8 cellular contexts compared by ENCODE assay signal in genomic region chr7:155298834-155299538, GRCh38. TPM values are rescaled to one million over a fixed set of nuclear protein-coding genes. Genes with fewer than 3 reads are reported as not detected.
DNase-seq lines count a peak whose midpoint lies in the region; ATAC-seq and TF ChIP-seq lines count a peak whose summit lies in the region.

No MANE protein-coding gene starts in this region.

- TF ChIP-seq RAD21 in SK-N-SH (IDR thresholded peaks at IDR 0.05; ENCODE audit: low read length) = no peak

- H3K79me2 ChIP-seq in SK-N-SH (ENCODE audit: insufficient read depth) = peaks cover 14% of the 10 kb centered on the region

- H3K9me3 Mint-ChIP-seq in activated naive CD4-positive, alpha-beta T cell treated with anti-CD3 and anti-CD28 coated beads, Interleukin-2, amount 50 U/mL, for 72 hours = no peaks in the 10 kb centered on the region

- no peak for TF ChIP-seq EP300 in SK-N-SH (IDR thresholded peaks at IDR 0.05; ENCODE audit: borderline replicate concordance in 1 of 2, low read depth in 1 of 2, low read length in 1 of 2)

- H3K4me2 ChIP-seq in SK-N-SH = peak overlapping the region; percentile 98

- no peaks in the 10 kb centered on the region for H3K27me3 ChIP-seq in SK-N-SH (ENCODE audit: insufficient read depth)

- peaks cover 12 to 36% of the 10 kb centered on the region in 2 experiments for H3K4me1 ChIP-seq in SK-N-SH (ENCODE audit: control insufficient read depth in 1 of 2, insufficient read depth in 2 of 2, low read depth in 1 of 2, low read length in 1 of 2)

- H3K4me3 ChIP-seq in GM08714 (ENCODE audit: low read length) = peak overlapping the region; percentile 92
- H3K4me3 ChIP-seq in SK-N-SH (ENCODE audit: low read depth in 2 of 2, low read length in 1 of 2) = peak overlapping the region; percentile 79 to 99

- peak; percentile 64 for ATAC-seq in HG02588 (IDR thresholded peaks at IDR 0.05; ENCODE audit: unreplicated experiment)
- ATAC-seq in activated naive CD4-positive, alpha-beta T cell treated with anti-CD3 and anti-CD28 coated beads, Interleukin-2, amount 50 U/mL, for 72 hours = peak; percentile 75 to 81

- peak overlapping the region; percentile 73; the same call in 1 of the 2 replicates for H3K9ac ChIP-seq in SK-N-SH

- H3K27ac ChIP-seq in SK-N-SH (ENCODE audit: low read depth in 2 of 2, low read length in 1 of 2) (peak overlapping the region; percentile 34 to 89), temporal lobe (ENCODE audit: low read depth, low read length) (peak overlapping the region; percentile 92)

- peak overlapping the region; percentile 32 for H2AFZ ChIP-seq in SK-N-SH (ENCODE audit: low read depth)

- H3F3A ChIP-seq in SK-N-SH (replicated peaks; ENCODE audit: insufficient read depth) = peaks cover 8% of the 10 kb centered on the region

- no peak for TF ChIP-seq CTCF in SK-N-SH (IDR thresholded peaks at IDR 0.05)

- CTCF ChIA-PET in SK-N-SH (lab: Yijun Ruan, JAX) = interaction anchor here (0.9 to 4.7 kb wide), 8 partner anchors 14 to 109 kb away, joined by 3 to 38 read pairs (median 4); no protein-coding TSS in a partner anchor

- H3K36me3 Mint-ChIP-seq in activated naive CD4-positive, alpha-beta T cell treated with anti-CD3 and anti-CD28 coated beads, Interleukin-2, amount 50 U/mL, for 72 hours = peaks cover 25 to 41% of the 10 kb centered on the region in 2 donors

- DNase-seq in NCI-H1092 (lab: John Stamatoyannopoulos, UW) (peak; percentile 89), SK-N-SH (peak; percentile 97), glomerular visceral epithelial cell (ENCODE audit: extremely low spot score) (peak; percentile 92), occipital lobe (lab: John Stamatoyannopoulos, UW) (peak; percentile 98)
- DNase-seq in activated naive CD4-positive, alpha-beta T cell treated with anti-CD3 and anti-CD28 coated beads, Interleukin-2, amount 50 U/mL, for 72 hours (ENCODE audit: low spot score in 2 of 2) = peak; percentile 93 to 98

- WGBS in SK-N-SH (ENCODE audit: low lambda C conversion rate) = 3% methylated on average over 25 of the region's 27 CpGs

- H3K27ac Mint-ChIP-seq in activated naive CD4-positive, alpha-beta T cell treated with anti-CD3 and anti-CD28 coated beads, Interleukin-2, amount 50 U/mL, for 72 hours = peak overlapping the region; percentile 96 to 99

- no peaks in the 10 kb centered on the region for H3K9me2 ChIP-seq in SK-N-SH

- H4K20me1 ChIP-seq in SK-N-SH (ENCODE audit: insufficient read depth) = peaks cover 13% of the 10 kb centered on the region; the same call in 1 of the 2 replicates

- H3K9me3 ChIP-seq in SK-N-SH = no peaks in the 10 kb centered on the region

- peaks cover 4 to 30% of the 10 kb centered on the region in 2 experiments for H3K36me3 ChIP-seq in SK-N-SH (replicated peaks in 1 of 2; ENCODE audit: control insufficient read depth in 1 of 2, insufficient read depth in 2 of 2, low read length in 1 of 2)

- POLR2A ChIA-PET in SK-N-SH (lab: Yijun Ruan, JAX) = no interaction called here

TF ChIP-seq in SK-N-SH, 30 proteins besides CTCF, POLR2A, EP300 and RAD21 (continues in another document):
- TF ChIP-seq JUND (IDR thresholded peaks at IDR 0.05) = no peak
- no peak for TF ChIP-seq FOXM1 (IDR thresholded peaks at IDR 0.05; ENCODE audit: low read depth)
- TF ChIP-seq RFX5 (IDR thresholded peaks at IDR 0.05; ENCODE audit: low read length) = peak; percentile 93
- TF ChIP-seq, protein P1, sequence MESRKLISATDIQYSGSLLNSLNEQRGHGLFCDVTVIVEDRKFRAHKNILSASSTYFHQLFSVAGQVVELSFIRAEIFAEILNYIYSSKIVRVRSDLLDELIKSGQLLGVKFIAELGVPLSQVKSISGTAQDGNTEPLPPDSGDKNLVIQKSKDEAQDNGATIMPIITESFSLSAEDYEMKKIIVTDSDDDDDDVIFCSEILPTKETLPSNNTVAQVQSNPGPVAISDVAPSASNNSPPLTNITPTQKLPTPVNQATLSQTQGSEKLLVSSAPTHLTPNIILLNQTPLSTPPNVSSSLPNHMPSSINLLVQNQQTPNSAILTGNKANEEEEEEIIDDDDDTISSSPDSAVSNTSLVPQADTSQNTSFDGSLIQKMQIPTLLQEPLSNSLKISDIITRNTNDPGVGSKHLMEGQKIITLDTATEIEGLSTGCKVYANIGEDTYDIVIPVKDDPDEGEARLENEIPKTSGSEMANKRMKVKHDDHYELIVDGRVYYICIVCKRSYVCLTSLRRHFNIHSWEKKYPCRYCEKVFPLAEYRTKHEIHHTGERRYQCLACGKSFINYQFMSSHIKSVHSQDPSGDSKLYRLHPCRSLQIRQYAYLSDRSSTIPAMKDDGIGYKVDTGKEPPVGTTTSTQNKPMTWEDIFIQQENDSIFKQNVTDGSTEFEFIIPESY (IDR thresholded peaks at IDR 0.05; ENCODE audit: borderline replicate concordance, low read depth) = no peak
- TF ChIP-seq RXRA (IDR thresholded peaks at IDR 0.05; ENCODE audit: borderline replicate concordance, low read depth) = no peak
- peak; percentile 37 for TF ChIP-seq CHD2 (IDR thresholded peaks at IDR 0.05; ENCODE audit: low read length, partially characterized antibody)
- TF ChIP-seq FOSL2 (IDR thresholded peaks at IDR 0.05; ENCODE audit: borderline replicate concordance, low read depth) = no peak
- TF ChIP-seq EZH2phosphoT487 (IDR thresholded peaks at IDR 0.05; ENCODE audit: borderline replicate concordance, low read depth) = no peak
- TF ChIP-seq TCF12 (IDR thresholded peaks at IDR 0.05) = 0 out of 2 replicates have a peak, but pooled peaks have one; percentile 20
- TF ChIP-seq POLR2AphosphoS5 (IDR thresholded peaks at IDR 0.05; ENCODE audit: low read depth, low read length) = no peak
- TF ChIP-seq SMC3 (IDR thresholded peaks at IDR 0.05; ENCODE audit: low read depth, low read length) = no peak
- TF ChIP-seq GABPA (IDR thresholded peaks at IDR 0.05; ENCODE audit: low read depth) = no peak
- TF ChIP-seq, protein P2, sequence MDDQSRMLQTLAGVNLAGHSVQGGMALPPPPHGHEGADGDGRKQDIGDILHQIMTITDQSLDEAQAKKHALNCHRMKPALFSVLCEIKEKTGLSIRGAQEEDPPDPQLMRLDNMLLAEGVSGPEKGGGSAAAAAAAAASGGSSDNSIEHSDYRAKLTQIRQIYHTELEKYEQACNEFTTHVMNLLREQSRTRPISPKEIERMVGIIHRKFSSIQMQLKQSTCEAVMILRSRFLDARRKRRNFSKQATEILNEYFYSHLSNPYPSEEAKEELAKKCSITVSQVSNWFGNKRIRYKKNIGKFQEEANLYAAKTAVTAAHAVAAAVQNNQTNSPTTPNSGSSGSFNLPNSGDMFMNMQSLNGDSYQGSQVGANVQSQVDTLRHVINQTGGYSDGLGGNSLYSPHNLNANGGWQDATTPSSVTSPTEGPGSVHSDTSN (IDR thresholded peaks at IDR 0.05) = peak; percentile 81
- peak; percentile 60; the same call in 1 of the 2 replicates for TF ChIP-seq RCOR1 (IDR thresholded peaks at IDR 0.05; ENCODE audit: low read length)
- no peak for TF ChIP-seq TEAD4 (IDR thresholded peaks at IDR 0.05; ENCODE audit: borderline replicate concordance, insufficient read depth)
- TF ChIP-seq IRF3 (IDR thresholded peaks at IDR 0.05; ENCODE audit: low read depth, low read length) = peak; percentile 55
- peak; percentile 98 for TF ChIP-seq MAX (IDR thresholded peaks at IDR 0.05; ENCODE audit: low read depth)
- no peak; the same call in 1 of the 2 replicates for TF ChIP-seq NFIC (IDR thresholded peaks at IDR 0.05; ENCODE audit: borderline replicate concordance)
- peak; percentile 66; the same call in 1 of the 2 replicates for TF ChIP-seq USF2 (IDR thresholded peaks at IDR 0.05; ENCODE audit: borderline replicate concordance, low read depth, low read length)
- TF ChIP-seq TAF1 (IDR thresholded peaks at IDR 0.05; ENCODE audit: borderline replicate concordance, low read depth, low read length) = no peak
- peak; percentile 39; the same call in 1 of the 2 replicates for TF ChIP-seq GATA2 (CRISPR knock-in tag; IDR thresholded peaks at IDR 0.05)
- no peak for TF ChIP-seq MEF2A (IDR thresholded peaks at IDR 0.05; ENCODE audit: borderline replicate concordance, low read depth)
- TF ChIP-seq, protein P3, sequence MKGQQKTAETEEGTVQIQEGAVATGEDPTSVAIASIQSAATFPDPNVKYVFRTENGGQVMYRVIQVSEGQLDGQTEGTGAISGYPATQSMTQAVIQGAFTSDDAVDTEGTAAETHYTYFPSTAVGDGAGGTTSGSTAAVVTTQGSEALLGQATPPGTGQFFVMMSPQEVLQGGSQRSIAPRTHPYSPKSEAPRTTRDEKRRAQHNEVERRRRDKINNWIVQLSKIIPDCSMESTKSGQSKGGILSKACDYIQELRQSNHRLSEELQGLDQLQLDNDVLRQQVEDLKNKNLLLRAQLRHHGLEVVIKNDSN (IDR thresholded peaks at IDR 0.05; ENCODE audit: borderline replicate concordance, low read depth) = peak; percentile 87
- peak; percentile 99 for TF ChIP-seq MXI1 (IDR thresholded peaks at IDR 0.05; ENCODE audit: low read depth, low read length)
- no peak for TF ChIP-seq ELF1 (IDR thresholded peaks at IDR 0.05)

RNA-seq across cellular contexts. Expression of gene INSIG1, which starts 1.3 kb away (rescaled TPM):
- 6.4 and 6.6 TPM in 2 replicates for polyA plus RNA-seq in SK-N-SH (2012; rRNA removed)
- polyA plus RNA-seq in SK-N-SH (2012; cell fraction: cytosol; rRNA removed) = 7.3 and 7.9 TPM in 2 replicates
- 5.3 and 6.0 TPM in 2 replicates for polyA plus RNA-seq in SK-N-SH (2012; cell fraction: nucleus; rRNA removed)
- 10 to 100 TPM; 68.9 to 94.0 TPM for total RNA-seq in activated naive CD4-positive, alpha-beta T cell treated with anti-CD3 and anti-CD28 coated beads, Interleukin-2, amount 50 U/mL, for 72 hours
- total RNA-seq in occipital lobe (109 TPM), temporal lobe (70.1 TPM)

Comparison
In these comparisons a context has a peak if more than half of its experiments do, and no peak if none do; other contexts are left out.
1. Peak in every context shown above with its lines: DNase-seq, ATAC-seq, H3K4me3 ChIP-seq and H3K27ac ChIP-seq.